In the genomic region with DNA sequence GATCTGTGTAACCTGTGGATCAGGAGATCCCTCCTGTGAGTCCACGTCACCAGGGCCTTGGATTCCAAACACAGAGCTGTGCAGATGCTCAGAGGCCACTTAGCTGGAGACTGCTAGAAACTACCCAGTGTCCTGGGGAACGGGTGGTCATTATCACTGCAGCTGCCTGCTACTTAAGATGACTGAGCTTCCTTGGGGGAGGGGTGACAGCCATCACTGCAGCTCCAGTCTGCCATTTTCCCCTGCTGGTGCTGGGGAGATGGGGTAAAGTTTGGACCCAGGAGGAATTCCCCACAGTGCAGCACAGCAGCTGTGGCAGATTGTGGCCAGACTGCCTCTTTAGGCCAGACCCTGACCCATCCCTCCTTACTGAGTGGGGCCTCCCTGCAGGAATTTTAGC, we compare ENCODE assay signal across 15 cellular contexts.
DNase-seq lines count a peak whose midpoint lies in the region; ATAC-seq, FAIRE-seq and TF ChIP-seq lines count a peak whose summit lies in the region.
"Had no signal": no experiment of that assay in that cellular context is flagged by ENCODE, and none has a peak within 500 bp of the region (broad histone marks: within the 10 kb centered on the region; RNA-seq: fewer than 3 reads in every experiment).

No MANE protein-coding gene starts in this region.

- no peak overlapping the region for H3K56ac ChIP-seq in mesendoderm (ENCODE audit: low read length)

- TF ChIP-seq CTCF in GM23338 (conservative IDR thresholded peaks at IDR 0.05; ENCODE audit: low read depth in 2 of 2) (no peak), GM12878 (IDR thresholded peaks at IDR 0.05 in 2 of 3, conservative IDR thresholded peaks at IDR 0.05 in 1 of 3; ENCODE audit: control insufficient read depth in 2 of 3, extremely low read depth in 1 of 3, insufficient read depth in 1 of 3, low read depth in 3 of 3, low read length in 3 of 3) (no peak), spleen (IDR thresholded peaks at IDR 0.05 in 8 of 11, conservative IDR thresholded peaks at IDR 0.05 in 3 of 11) (no peak)

- H3K9me2 ChIP-seq in GM23338 (ENCODE audit: insufficient read depth): no peaks in the 10 kb centered on the region; the same call in 1 of the 2 replicates

- WGBS in GM12878 (ENCODE audit: insufficient coverage, insufficient replicate concordance, low lambda C conversion rate, missing lambda C conversion rate): 23% methylated on average over 2 of the region's 2 CpGs
- WGBS in mesendoderm (ENCODE audit: extremely low coverage, insufficient coverage, low lambda C conversion rate): no CpG with 5 or more reads among the region's 2 CpGs
- WGBS in spleen, 5 donors: 56 to 85% (median 73%) methylated on average over 1 to 2 of the region's 2 CpGs

- no TSS peak for BruUV-seq in GM12878 (replicated peaks; lab: Mats Ljungman, UMichigan)

- no peak overlapping the region for H2BK15ac ChIP-seq in mesendoderm (replicated peaks; ENCODE audit: low read depth)

- H3K79me2 ChIP-seq in GM23338 (replicated peaks; ENCODE audit: insufficient read depth) (no peaks in the 10 kb centered on the region), GM12878 (ENCODE audit: control insufficient read depth, insufficient read depth, low read length) (no peaks in the 10 kb centered on the region), mesendoderm (ENCODE audit: control insufficient read depth, insufficient read depth, low read length) (no peaks in the 10 kb centered on the region)

- H3K4me1 Mint-ChIP-seq in GM23338: peaks cover 3% of the 10 kb centered on the region; the same call in 1 of the 3 replicates
- H3K4me1 Mint-ChIP-seq: H9, IgD-negative memory B cell had no signal

- no peaks in the 10 kb centered on the region for H3K9me3 Mint-ChIP-seq in GM23338
- H3K9me3 Mint-ChIP-seq: IgD-negative memory B cell had no signal

- no peak overlapping the region for H3K27ac Mint-ChIP-seq in GM23338
- H3K27ac Mint-ChIP-seq: H9, IgD-negative memory B cell had no signal

- ATAC-seq in GM23338: no peak
- ATAC-seq in GM12878: peak; percentile 20; the same call in 2 of the 3 replicates

- in situ Hi-C loops in GM12878 (cut with MboI) (no loop called here), ACHN (cut with HindIII; ENCODE audit: low pct_ligation_motif_present, low pct_unique_long_range_greater_than_20kb, low sequenced_read_pairs) (no loop called here)

- no peak overlapping the region for H3K27ac ChIP-seq in GM23338 (ENCODE audit: low read depth)
- no peak overlapping the region for H3K27ac ChIP-seq in GM12878 (ENCODE audit: control insufficient read depth, insufficient read depth)
- H3K27ac ChIP-seq in mesendoderm (ENCODE audit: low read depth, low read length): no peak overlapping the region
- no peak overlapping the region for H3K27ac ChIP-seq in spleen
- H3K27ac ChIP-seq: BLaER1 treated with 17β-estradiol and CSF1 and Interleukin-3, amounts not matched to agents 10 nM and 100 nM; GM23248 had no signal

- no peak for FAIRE-seq in GM12878 (lab: Jason Lieb, UNC)
- FAIRE-seq: GM12892 had no signal

- H3K36me3 Mint-ChIP-seq in GM23338 (ENCODE audit: low read depth): no peaks in the 10 kb centered on the region
- H3K36me3 Mint-ChIP-seq: CD4-positive, CD25-positive, alpha-beta regulatory T cell had no signal

- intact Hi-C loops in GM12878 (cut with micrococcal nuclease; ENCODE audit: unreplicated experiment) (no loop called here), spleen (cut with DNase I; ENCODE audit: low total_unique reads) (no loop called here)

- H3K9me3 ChIP-seq in GM12878 (replicated peaks; ENCODE audit: control insufficient read depth, insufficient read depth, low read length) (no peaks in the 10 kb centered on the region; the same call in 2 of the 3 replicates), spleen (no peaks in the 10 kb centered on the region)

- no peaks in the 10 kb centered on the region for H4K20me1 ChIP-seq in GM23338 (replicated peaks; ENCODE audit: insufficient read depth)
- H4K20me1 ChIP-seq in GM12878 (ENCODE audit: control insufficient read depth, insufficient read depth): no peaks in the 10 kb centered on the region
- H4K20me1 ChIP-seq: BLaER1 treated with 17β-estradiol and CSF1 and Interleukin-3, amounts not matched to agents 10 nM and 100 nM had no signal

- H3K4me3 Mint-ChIP-seq in GM23338: no peak overlapping the region
- H3K4me3 Mint-ChIP-seq: CD4-positive, CD25-positive, alpha-beta regulatory T cell; H9; IgD-negative memory B cell had no signal

- H3K23ac ChIP-seq in mesendoderm (ENCODE audit: low read length): no peak overlapping the region

- peak in 2 of 3 experiments; percentile 27 to 31 for DNase-seq in NCI-H1417 (lab: John Stamatoyannopoulos, UW)
- no peak for DNase-seq in NCI-H1417 treated with DMSO at 0.1 percent for 48 hours (lab: John Stamatoyannopoulos, UW)
- DNase-seq in GM23338 (ENCODE audit: low spot score): no peak
- DNase-seq in GM12878 (ENCODE audit: low read depth, low spot score): no peak
- DNase-seq in mesendoderm: peak; percentile 51
- DNase-seq in amniotic stem cell (lab: John Stamatoyannopoulos, UW): no peak
- DNase-seq in ACHN: no peak
- no peak for DNase-seq in spleen
- DNase-seq: 8988T; CD4-positive, CD25-positive, alpha-beta regulatory T cell; GM23248; H9 had no signal

- H3K36me3 ChIP-seq in GM23338 (ENCODE audit: insufficient read depth): no peaks in the 10 kb centered on the region
- H3K36me3 ChIP-seq in GM12878 (ENCODE audit: control insufficient read depth in 2 of 2, insufficient read depth in 2 of 2, low read length in 1 of 2): no peaks in the 10 kb centered on the region
- H3K36me3 ChIP-seq in mesendoderm (ENCODE audit: control insufficient read depth, insufficient read depth, low read length): no peaks in the 10 kb centered on the region
- no peaks in the 10 kb centered on the region for H3K36me3 ChIP-seq in spleen
- H3K36me3 ChIP-seq: BLaER1 treated with 17β-estradiol and CSF1 and Interleukin-3, amounts not matched to agents 10 nM and 100 nM had no signal

- no peak overlapping the region for H2BK5ac ChIP-seq in mesendoderm (ENCODE audit: low read length)

- no peak for TF ChIP-seq EP300 in GM12878 (IDR thresholded peaks at IDR 0.05; ENCODE audit: borderline replicate concordance in 1 of 2, control insufficient read depth in 1 of 2, low read depth in 2 of 2, low read length in 2 of 2)

- H3K27me3 Mint-ChIP-seq in GM23338 (ENCODE audit: insufficient read depth, low read depth, poor library complexity): no peaks in the 10 kb centered on the region

- H3K4me3 ChIP-seq in GM23338: no peak overlapping the region
- no peak overlapping the region for H3K4me3 ChIP-seq in GM12878
- no peak overlapping the region for H3K4me3 ChIP-seq in mesendoderm (ENCODE audit: low read length)
- H3K4me3 ChIP-seq in spleen: no peak overlapping the region
- H3K4me3 ChIP-seq: BLaER1 treated with 17β-estradiol and CSF1 and Interleukin-3, amounts not matched to agents 10 nM and 100 nM; GM23248 had no signal

- H4K8ac ChIP-seq in mesendoderm (ENCODE audit: low read depth, low read length): no peak overlapping the region

- H3K4me1 ChIP-seq in GM23338 (ENCODE audit: insufficient read depth) (no peaks in the 10 kb centered on the region), GM12878 (ENCODE audit: control insufficient read depth, insufficient read depth, low read length) (no peaks in the 10 kb centered on the region; the same call in 1 of the 2 replicates), mesendoderm (ENCODE audit: control insufficient read depth, low read depth, low read length) (no peaks in the 10 kb centered on the region), spleen (no peaks in the 10 kb centered on the region)
- H3K4me1 ChIP-seq: BLaER1 treated with 17β-estradiol and CSF1 and Interleukin-3, amounts not matched to agents 10 nM and 100 nM had no signal

- H3K4me2 ChIP-seq in GM23338 (no peak overlapping the region), GM12878 (ENCODE audit: control insufficient read depth, insufficient read depth) (no peak overlapping the region), mesendoderm (ENCODE audit: low read length) (no peak overlapping the region)
- H3K4me2 ChIP-seq: BLaER1 treated with 17β-estradiol and CSF1 and Interleukin-3, amounts not matched to agents 10 nM and 100 nM had no signal

- H4K5ac ChIP-seq in mesendoderm (ENCODE audit: low read length): no peak overlapping the region

- H3F3A ChIP-seq in GM23338 (replicated peaks; ENCODE audit: low read depth): no peaks in the 10 kb centered on the region

- H3K27me3 ChIP-seq in GM23338 (ENCODE audit: insufficient read depth) (no peaks in the 10 kb centered on the region), GM12878 (replicated peaks in 1 of 2; ENCODE audit: control insufficient read depth in 2 of 2, insufficient read depth in 2 of 2, low read length in 1 of 2) (no peaks in the 10 kb centered on the region), mesendoderm (ENCODE audit: insufficient read depth, low read length, poor library complexity) (no peaks in the 10 kb centered on the region), spleen (replicated peaks in 1 of 7) (peaks cover 0 to 8% (median 0%) of the 10 kb centered on the region in 7 donors)
- H3K27me3 ChIP-seq: BLaER1 treated with 17β-estradiol and CSF1 and Interleukin-3, amounts not matched to agents 10 nM and 100 nM had no signal

- TF ChIP-seq POLR2A in GM12878 (IDR thresholded peaks at IDR 0.05; ENCODE audit: low read depth, low read length) (no peak), spleen (IDR thresholded peaks at IDR 0.05) (no peak)

- no peak overlapping the region for H3K18ac ChIP-seq in mesendoderm (ENCODE audit: low read length)

- H3K79me1 ChIP-seq in mesendoderm (ENCODE audit: low read length): no peaks in the 10 kb centered on the region

- H3K9ac ChIP-seq in GM12878 (ENCODE audit: control insufficient read depth, insufficient read depth, low read length) (no peak overlapping the region), mesendoderm (ENCODE audit: low read length) (no peak overlapping the region)
- H3K9ac ChIP-seq: BLaER1 treated with 17β-estradiol and CSF1 and Interleukin-3, amounts not matched to agents 10 nM and 100 nM; GM23248 had no signal

- SMC1A ChIA-PET in GM12878 (lab: Charles Lee; ENCODE audit: uncharacterized antibody, unreplicated experiment): no interaction called here

- no peak overlapping the region for H2BK120ac ChIP-seq in mesendoderm (ENCODE audit: low read depth, low read length)

- no peak for TF ChIP-seq RAD21 in GM12878 (IDR thresholded peaks at IDR 0.05; ENCODE audit: insufficient read depth, low read depth, low read length)

- RAD21 ChIA-PET in GM12878 (lab: Charles Lee; ENCODE audit: unreplicated experiment): no interaction called here

- CTCF ChIA-PET in GM12878 (lab: Yijun Ruan, JAX): no interaction called here

- no peak overlapping the region for H3K4ac ChIP-seq in mesendoderm (ENCODE audit: low read depth, low read length)

- H2AFZ ChIP-seq in GM23338: peak overlapping the region; percentile 72
- no peak overlapping the region for H2AFZ ChIP-seq in GM12878 (ENCODE audit: control insufficient read depth, low read depth, low read length)
- H2AFZ ChIP-seq: GM23248 had no signal

- POLR2A ChIA-PET in GM12878 (lab: Charles Lee): no interaction called here

- H2AK5ac ChIP-seq in mesendoderm (ENCODE audit: low read length): no peak overlapping the region

TF ChIP-seq in GM12878, 131 proteins besides CTCF, POLR2A, EP300 and RAD21:
- TF ChIP-seq YY1 (IDR thresholded peaks at IDR 0.05; ENCODE audit: low read depth, low read length) (0 out of 2 replicates have a peak, but pooled peaks have one; percentile 32), SMARCA5 (IDR thresholded peaks at IDR 0.05) (no peak)

Comparison
In these comparisons a context has a peak if more than half of its experiments do, and no peak if none do; other contexts are left out.
1. DNase-seq: peak in NCI-H1417 (2 of 3) and mesendoderm (single experiment); none in NCI-H1417 treated with DMSO at 0.1 percent for 48 hours (single experiment), GM23338 (single experiment), GM12878 (single experiment), amniotic stem cell (single experiment), ACHN (single experiment) and spleen (single experiment).